Comparison of ENCODE assay signal across 8 cellular contexts in the genomic region with DNA sequence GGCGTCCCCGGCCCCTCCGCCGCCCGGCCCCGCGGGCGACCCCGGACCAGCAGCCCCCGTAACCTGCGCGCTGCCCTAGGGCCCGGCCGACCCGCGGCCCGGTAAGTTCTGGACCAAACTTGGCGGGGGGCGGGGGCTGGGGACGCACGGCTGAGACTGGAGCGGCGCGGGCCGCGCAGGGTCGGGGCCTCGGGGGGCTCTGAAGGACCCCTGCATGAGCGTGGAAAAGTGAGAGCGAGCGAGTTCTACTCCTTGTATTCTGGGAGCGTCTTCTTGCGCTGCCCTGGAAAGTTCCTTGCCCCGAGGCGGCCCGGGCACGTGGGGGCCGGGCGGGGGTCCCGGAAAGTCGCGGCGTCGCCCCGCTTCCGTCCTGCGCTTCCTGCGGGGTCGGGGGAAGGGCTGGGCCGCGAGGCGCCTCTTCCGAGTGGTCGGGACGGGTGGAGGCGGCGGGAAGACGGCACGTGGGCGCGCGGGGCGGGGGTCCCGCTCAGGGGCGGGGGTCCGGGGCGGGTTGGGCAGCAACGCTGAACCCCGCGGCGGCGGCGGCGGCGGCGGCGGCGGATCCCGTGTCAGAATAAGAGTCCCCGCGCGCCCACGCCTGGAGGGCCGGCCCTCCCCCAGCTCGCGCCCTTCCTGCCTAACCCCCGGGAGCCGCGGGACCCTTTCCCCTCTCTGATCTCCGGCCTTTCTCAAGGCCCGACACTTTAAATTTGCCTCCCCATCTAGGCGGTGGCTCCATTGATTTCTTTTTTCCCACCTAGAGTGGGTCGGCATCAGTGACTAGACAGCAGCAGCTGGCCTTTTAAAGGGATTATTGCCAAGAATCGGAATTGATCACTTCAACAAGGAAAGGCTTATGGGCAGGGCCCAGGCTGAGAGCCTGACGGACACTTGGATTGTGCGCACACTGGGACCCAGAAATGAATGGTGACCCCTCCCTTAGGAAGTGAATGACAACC. TPM values are rescaled to one million over a fixed set of nuclear protein-coding genes. Genes with fewer than 3 reads are reported as not detected.
A peak's percentile ranks its signal among the peaks of the same experiment; 100 is the strongest.
DNase-seq lines count a peak whose midpoint lies in the region; ATAC-seq, FAIRE-seq and TF ChIP-seq lines count a peak whose summit lies in the region.

No MANE protein-coding gene starts in this region.

- intact Hi-C loops in Right ventricle myocardium inferior (cut with DNase I) (loop anchor here (1.0 to 5.0 kb wide), 4 partner anchors 21 to 81 kb away; no protein-coding TSS in a partner anchor), cardiac septum (cut with DNase I) (loop anchor here (1.0 to 5.0 kb wide), 4 partner anchors 40 to 214 kb away; a partner anchor contains a TSS)

- no peak for FAIRE-seq in H54 (lab: Jason Lieb, UNC)

- H3K27ac ChIP-seq in brain microvascular endothelial cell, result peak overlapping the region; percentile 60

- TF ChIP-seq POLR2A in H54 (IDR thresholded peaks at IDR 0.05; ENCODE audit: low read depth, low read length), result no peak

- in situ Hi-C loops in brain microvascular endothelial cell (cut with HindIII; ENCODE audit: low pct_ligation_motif_present, low sequenced_read_pairs), result no loop called here

- peaks cover 2% of the 10 kb centered on the region for H3K36me3 Mint-ChIP-seq in T-helper 17 cell (ENCODE audit: low read depth)

- H3K27me3 ChIP-seq in brain microvascular endothelial cell (replicated peaks), result no peaks in the 10 kb centered on the region
- no peaks in the 10 kb centered on the region for H3K27me3 ChIP-seq in kidney epithelial cell (ENCODE audit: control insufficient read depth, insufficient read depth, low read length)

- H3K4me1 Mint-ChIP-seq in T-helper 17 cell, result peaks cover 56% of the 10 kb centered on the region

- H3K9me3 ChIP-seq in T-helper 17 cell (ENCODE audit: control insufficient read depth, low read length, poor library complexity, severe bottlenecking), result no peaks in the 10 kb centered on the region

- H3K27me3 Mint-ChIP-seq in T-helper 17 cell, result no peaks in the 10 kb centered on the region

- TF ChIP-seq CTCF in brain microvascular endothelial cell (IDR thresholded peaks at IDR 0.05; ENCODE audit: low read depth, low read length, missing control alignments), result no peak
- TF ChIP-seq CTCF in kidney epithelial cell (IDR thresholded peaks at IDR 0.05; ENCODE audit: insufficient read depth, low read length, poor library complexity, severe bottlenecking), result no peak

- peak overlapping the region; percentile 95 for H3K4me3 Mint-ChIP-seq in T-helper 17 cell

- ATAC-seq in Right ventricle myocardium inferior, result no peak
- ATAC-seq in T-helper 17 cell, result peak; percentile 12

- DNase-seq in Right ventricle myocardium inferior (ENCODE audit: missing footprints) (peak; percentile 75), cardiac septum (ENCODE audit: low spot score) (no peak), HUDEP-2 (lab: John Stamatoyannopoulos, UW; ENCODE audit: unreplicated experiment in 76 of 76) (peak in 51 of 76 experiments; percentile 17 to 75 (median 53)), T-helper 17 cell (peak; percentile 29 to 56 (median 56)), brain microvascular endothelial cell (no peak), kidney epithelial cell (ENCODE audit: low read depth) (no peak), H54 (ENCODE audit: insufficient read length, low spot score) (no peak)
- DNase-seq in stimulated activated CD4-positive, alpha-beta T cell treated with anti-CD3 and anti-CD28 coated beads, Interleukin-2, amount 100 ng/mL, for 24 hours, result peak; percentile 66 to 71

- H3K36me3 ChIP-seq in brain microvascular endothelial cell (replicated peaks) (no peaks in the 10 kb centered on the region), kidney epithelial cell (ENCODE audit: control insufficient read depth, insufficient read depth, low read length) (no peaks in the 10 kb centered on the region)

- peak overlapping the region; percentile 88 for H3K27ac Mint-ChIP-seq in T-helper 17 cell

- H3K4me3 ChIP-seq in brain microvascular endothelial cell (ENCODE audit: low read depth, low read length) (peak overlapping the region; percentile 78), kidney epithelial cell (ENCODE audit: low read depth, low read length) (peak overlapping the region; percentile 87)

RNA-seq across cellular contexts. Expression of a gene that starts 0.7 kb away (rescaled TPM):
- 25.9 TPM for total RNA-seq in Right ventricle myocardium inferior
- 39.9 TPM for total RNA-seq in cardiac septum
- total RNA-seq in T-helper 17 cell, result 100 to 1,000 TPM; 129 to 153 TPM
- total RNA-seq in kidney epithelial cell, result 90.7 and 304 TPM in 2 replicates

Comparison
In these comparisons a context has a peak if more than half of its experiments do, and no peak if none do; other contexts are left out.
1. DNase-seq: peak in Right ventricle myocardium inferior (single experiment), HUDEP-2 (51 of 76), T-helper 17 cell (3 of 3) and stimulated activated CD4-positive, alpha-beta T cell treated with anti-CD3 and anti-CD28 coated beads, Interleukin-2, amount 100 ng/mL, for 24 hours (2 of 2); none in cardiac septum (single experiment), brain microvascular endothelial cell (single experiment), kidney epithelial cell (single experiment) and H54 (single experiment).